Comparison of ENCODE assay signal across 26 cellular contexts in the genomic region with DNA sequence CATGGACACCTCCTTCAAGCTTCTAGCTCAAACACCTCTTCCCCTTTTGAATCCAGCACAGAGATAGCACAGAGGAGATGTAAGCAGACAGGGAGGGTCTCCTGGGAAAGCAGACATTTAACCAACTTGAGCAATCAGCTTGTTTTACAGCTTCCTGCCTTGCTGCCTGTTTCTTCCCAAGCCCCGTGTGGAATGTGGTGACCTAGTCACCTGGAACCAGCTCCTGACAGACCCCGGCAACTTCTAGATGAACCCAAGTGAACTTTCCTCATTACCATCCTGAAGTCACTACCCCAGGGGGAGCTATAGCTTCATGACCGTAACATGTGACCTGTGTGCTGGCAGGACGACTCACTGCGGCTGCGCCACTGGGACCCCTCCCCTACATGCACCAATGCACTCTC. TPM values are rescaled to one million over a fixed set of nuclear protein-coding genes. Genes with fewer than 3 reads are reported as not detected.
DNase-seq lines count a peak whose midpoint lies in the region; ATAC-seq, FAIRE-seq and TF ChIP-seq lines count a peak whose summit lies in the region.
"Had no signal": no experiment of that assay in that cellular context is flagged by ENCODE, and none has a peak within 500 bp of the region (broad histone marks: within the 10 kb centered on the region; RNA-seq: fewer than 3 reads in every experiment).

No MANE protein-coding gene starts in this region.

- POLR2A ChIA-PET in Caco-2 (lab: Charles Lee), result no interaction called here

- 69% methylated on average over 6 of the region's 6 CpGs for WGBS in smooth muscle cell (ENCODE audit: low lambda C conversion rate)
- 67% methylated on average over 6 of the region's 6 CpGs for WGBS in suprapubic skin

- no peak for ATAC-seq in GM19397 (IDR thresholded peaks at IDR 0.05; ENCODE audit: unreplicated experiment)
- ATAC-seq in GM21786 (IDR thresholded peaks at IDR 0.05; ENCODE audit: unreplicated experiment), result no peak
- ATAC-seq: psoas muscle; stimulated activated naive CD8-positive, alpha-beta T cell treated with anti-CD3 and anti-CD28 coated beads, Interleukin-15, Interleukin-2, amounts not matched to agents 100 U/mL and 50 U/mL, for 24 hours had no signal

- no peaks in the 10 kb centered on the region for H3K79me2 ChIP-seq in smooth muscle cell (ENCODE audit: low read depth)

- no peak overlapping the region for H3K27ac Mint-ChIP-seq in Caco-2 (ENCODE audit: unreplicated experiment)
- peak overlapping the region; percentile 58 to 91 (median 63) for H3K27ac Mint-ChIP-seq in nephron
- H3K27ac Mint-ChIP-seq: activated B cell treated with CpG ODN at 0.5 μM for 24 hours had no signal

- H3K4me2 ChIP-seq in smooth muscle cell, result no peak overlapping the region
- H3K4me2 ChIP-seq: SK-N-SH had no signal

- no peak for TF ChIP-seq EP300 in suprapubic skin (IDR thresholded peaks at IDR 0.05)

- H4K20me1 ChIP-seq in smooth muscle cell (ENCODE audit: low read depth), result no peaks in the 10 kb centered on the region

- no TSS peak for BruUV-seq in Caco-2 (replicated peaks; lab: Mats Ljungman, UMichigan)

- CTCF ChIA-PET in Caco-2 (lab: Charles Lee), result no interaction called here

- H3K27me3 Mint-ChIP-seq in Caco-2 (ENCODE audit: insufficient read depth, unreplicated experiment) (no peaks in the 10 kb centered on the region), nephron (ENCODE audit: low read depth) (no peaks in the 10 kb centered on the region)
- H3K27me3 Mint-ChIP-seq: activated B cell treated with CpG ODN at 0.5 μM for 24 hours had no signal

- DNase-seq in Caco-2 (peak; percentile 7 to 33), RCC 7860 (ENCODE audit: low spot score) (peak; percentile 11), fibroblast of pulmonary artery (ENCODE audit: low read depth) (peak; percentile 32), smooth muscle cell (lab: John Stamatoyannopoulos, UW; ENCODE audit: unreplicated experiment) (no peak), suprapubic skin (ENCODE audit: low spot score in 2 of 2) (no peak)
- DNase-seq: activated B cell treated with CpG ODN at 0.5 μM for 24 hours; activated CD4-positive, alpha-beta T cell treated with anti-CD3 and anti-CD28 coated beads, Interleukin-2, amount 50 U/mL, for 48 hours; activated gamma-delta T cell; colonic mucosa; DMS79 treated with DMSO at 0.1 percent for 48 hours; GM23248; IMR-90; NCI-H1436 treated with DMSO at 0.1 percent for 48 hours; NCI-H524 treated with DMSO at 0.1 percent for 48 hours; psoas muscle; SK-N-SH; spleen; stimulated activated CD4-positive, alpha-beta T cell treated with anti-CD3 and anti-CD28 coated beads, Interleukin-4, amount 100 ng/mL, for 24 hours; stimulated activated naive CD8-positive, alpha-beta T cell treated with anti-CD3 and anti-CD28 coated beads, Interleukin-15, Interleukin-2, amounts not matched to agents 100 U/mL and 50 U/mL, for 24 hours; transverse colon had no signal

- H3K27ac ChIP-seq in smooth muscle cell (ENCODE audit: low read depth) (no peak overlapping the region), suprapubic skin (no peak overlapping the region)
- H3K27ac ChIP-seq: colonic mucosa, GM23248, psoas muscle, RWPE1, spleen, transverse colon had no signal

- TF ChIP-seq POLR2A in suprapubic skin (IDR thresholded peaks at IDR 0.05), result no peak

- TF ChIP-seq CTCF in Caco-2 (IDR thresholded peaks at IDR 0.05; ENCODE audit: insufficient read depth in 1 of 2, low read depth in 1 of 2, low read length in 1 of 2, severe bottlenecking in 1 of 2, unreplicated experiment in 1 of 2) (no peak), fibroblast of pulmonary artery (IDR thresholded peaks at IDR 0.05; ENCODE audit: low read length, missing control alignments) (no peak), nephron (IDR thresholded peaks at IDR 0.05; ENCODE audit: unreplicated experiment in 3 of 3) (no peak), smooth muscle cell (IDR thresholded peaks at IDR 0.05; ENCODE audit: borderline replicate concordance, insufficient read depth, poor library complexity, severe bottlenecking) (no peak), suprapubic skin (IDR thresholded peaks at IDR 0.05) (no peak)

- no peak overlapping the region for H3K9ac ChIP-seq in smooth muscle cell (ENCODE audit: low read depth)
- H3K9ac ChIP-seq: GM23248, SK-N-SH had no signal

- H3K27me3 ChIP-seq in Caco-2 (replicated peaks; ENCODE audit: control insufficient read depth, insufficient read depth, low read length), result no peaks in the 10 kb centered on the region
- H3K27me3 ChIP-seq in smooth muscle cell (ENCODE audit: low read depth), result no peaks in the 10 kb centered on the region
- no peaks in the 10 kb centered on the region for H3K27me3 ChIP-seq in suprapubic skin
- H3K27me3 ChIP-seq: colonic mucosa, spleen, transverse colon had no signal

- H3F3A ChIP-seq in smooth muscle cell (ENCODE audit: low read depth), result no peaks in the 10 kb centered on the region

- H3K4me1 Mint-ChIP-seq in Caco-2 (ENCODE audit: low read depth, unreplicated experiment) (no peaks in the 10 kb centered on the region), nephron (peaks cover 55% of the 10 kb centered on the region)
- H3K4me1 Mint-ChIP-seq: activated B cell treated with CpG ODN at 0.5 μM for 24 hours had no signal

- H3K9me3 ChIP-seq in Caco-2, result no peaks in the 10 kb centered on the region
- no peaks in the 10 kb centered on the region for H3K9me3 ChIP-seq in smooth muscle cell (replicated peaks; ENCODE audit: low read depth)
- no peaks in the 10 kb centered on the region for H3K9me3 ChIP-seq in suprapubic skin
- H3K9me3 ChIP-seq: colonic mucosa, psoas muscle, SK-N-SH, spleen, transverse colon had no signal

- no peak overlapping the region for H2AFZ ChIP-seq in smooth muscle cell (ENCODE audit: low read depth)
- H2AFZ ChIP-seq: GM23248 had no signal

- intact Hi-C loops in Caco-2 (cut with micrococcal nuclease; ENCODE audit: unreplicated experiment), result no loop called here

- no peaks in the 10 kb centered on the region for H3K36me3 ChIP-seq in Caco-2 (ENCODE audit: control insufficient read depth, insufficient read depth, low read length)
- no peaks in the 10 kb centered on the region for H3K36me3 ChIP-seq in smooth muscle cell (ENCODE audit: low read depth)
- no peaks in the 10 kb centered on the region for H3K36me3 ChIP-seq in suprapubic skin
- H3K36me3 ChIP-seq: colonic mucosa, transverse colon had no signal

- no peaks in the 10 kb centered on the region for H3K4me1 ChIP-seq in Caco-2
- no peaks in the 10 kb centered on the region for H3K4me1 ChIP-seq in smooth muscle cell (ENCODE audit: low read depth)
- H3K4me1 ChIP-seq in suprapubic skin, result no peaks in the 10 kb centered on the region
- H3K4me1 ChIP-seq: colonic mucosa, psoas muscle, spleen, transverse colon had no signal

- no peak overlapping the region for H3K4me3 Mint-ChIP-seq in Caco-2 (ENCODE audit: unreplicated experiment)
- H3K4me3 Mint-ChIP-seq in nephron, result peak overlapping the region in 1 of 3 experiments; percentile 23
- H3K4me3 Mint-ChIP-seq: activated B cell treated with CpG ODN at 0.5 μM for 24 hours had no signal

- H3K36me3 Mint-ChIP-seq in Caco-2 (ENCODE audit: insufficient read depth, unreplicated experiment), result no peaks in the 10 kb centered on the region
- H3K36me3 Mint-ChIP-seq in nephron (ENCODE audit: low read depth), result peaks cover 3% of the 10 kb centered on the region

- H3K4me3 ChIP-seq in Caco-2 (ENCODE audit: low read depth, low read length), result no peak overlapping the region
- no peak overlapping the region for H3K4me3 ChIP-seq in fibroblast of pulmonary artery (replicated peaks; ENCODE audit: low read depth, low read length)
- H3K4me3 ChIP-seq in smooth muscle cell, result no peak overlapping the region
- H3K4me3 ChIP-seq in suprapubic skin, result no peak overlapping the region
- H3K4me3 ChIP-seq: colonic mucosa, GM23248, psoas muscle, spleen, transverse colon had no signal

- FAIRE-seq in RCC 7860 (lab: Jason Lieb, UNC), result no peak

- no peaks in the 10 kb centered on the region for H3K9me3 Mint-ChIP-seq in Caco-2 (ENCODE audit: unreplicated experiment)
- H3K9me3 Mint-ChIP-seq in nephron, result no peaks in the 10 kb centered on the region
- H3K9me3 Mint-ChIP-seq: activated B cell treated with CpG ODN at 0.5 μM for 24 hours had no signal

RNA-seq across cellular contexts. Expression of a gene that starts 24.1 kb away (rescaled TPM):
- 31.9 and 33.4 TPM in 2 replicates for total RNA-seq in Caco-2 (2022)
- 4.9 and 16.2 TPM in 2 replicates for total RNA-seq in smooth muscle cell
- polyA plus RNA-seq in smooth muscle cell, result 8.2 and 8.8 TPM in 2 replicates
- 10 to 100 TPM; 23.7 to 34.8 (median 26.5) TPM for total RNA-seq in suprapubic skin

RNA-seq across cellular contexts. Expression of a gene that starts 34.5 kb away (rescaled TPM):
- total RNA-seq in Caco-2 (2022), result 0.16 and 0.86 TPM in 2 replicates
- total RNA-seq in smooth muscle cell, result 0.81 and 0.85 TPM in 2 replicates
- 2.0 and 3.1 TPM in 2 replicates for polyA plus RNA-seq in smooth muscle cell
- 1 to 10 TPM; 1.2 to 5.3 (median 2.8) TPM for total RNA-seq in suprapubic skin
- total RNA-seq: A172, fibroblast of lung, GM23248, IMR-90 had no signal
- polyA plus RNA-seq: fibroblast of lung, GM23248, IMR-90 had no signal

Comparison
In these comparisons a context has a peak if more than half of its experiments do, and no peak if none do; other contexts are left out.
1. DNase-seq: peak in Caco-2 (2 of 2), RCC 7860 (single experiment) and fibroblast of pulmonary artery (single experiment); none in smooth muscle cell (single experiment) and suprapubic skin (0 of 2).